In genomic region chr2:73233154-73233931, GRCh38 we compare ENCODE assay signal across 8 cellular contexts. TPM values are rescaled to one million over a fixed set of nuclear protein-coding genes. Genes with fewer than 3 reads are reported as not detected.
DNase-seq lines count a peak whose midpoint lies in the region; ATAC-seq and TF ChIP-seq lines count a peak whose summit lies in the region.

PRADC1 (minus strand) TSS chr2:73233239; CDS start chr2:73233160, 79 bp downstream.

- TF ChIP-seq CTCF in spleen (IDR thresholded peaks at IDR 0.05 in 8 of 11, conservative IDR thresholded peaks at IDR 0.05 in 3 of 11) = peak in 2 of 11 experiments; percentile 20 to 29

- H3K36me3 ChIP-seq in spleen = peaks cover 0 to 43% (median 6%) of the 10 kb centered on the region in 6 donors

- H3K4me3 ChIP-seq in spleen = peak within 1 kb of the TSS; percentile 74 to 98 (median 90)

- in situ Hi-C loops in GM18951 (cut with MboI; ENCODE audit: low sequenced_read_pairs, unreplicated experiment) = no loop called here

- peak; percentile 72 for TF ChIP-seq POLR2A in GM18951 (IDR thresholded peaks at IDR 0.05; ENCODE audit: extremely low read depth, insufficient read depth, insufficient read length)
- TF ChIP-seq POLR2A in spleen (IDR thresholded peaks at IDR 0.05) = peak in 1 of 3 donors; percentile 36

- no peaks in the 10 kb centered on the region for H3K27me3 ChIP-seq in spleen (replicated peaks in 1 of 7)

- DNase-seq in AG08395 (ENCODE audit: low spot score) = peak; percentile 99
- DNase-seq in NCI-H345 (lab: John Stamatoyannopoulos, UW) = peak; percentile 100
- DNase-seq in activated CD4-positive, CD25-positive, alpha-beta regulatory T cell (lab: John Stamatoyannopoulos, UW) = peak; percentile 81 to 86 (median 85)
- peak; percentile 93 for DNase-seq in central memory CD4-positive, alpha-beta T cell
- DNase-seq in inferior parietal cortex (ENCODE audit: extremely low spot score) = peak; percentile 100
- peak; percentile 98 for DNase-seq in spleen

- peak; percentile 88 for ATAC-seq in HG03196 (IDR thresholded peaks at IDR 0.05; ENCODE audit: unreplicated experiment)

- no peaks in the 10 kb centered on the region for H3K9me3 ChIP-seq in spleen

- H3K27ac ChIP-seq in spleen = peak within 1 kb of the TSS; percentile 82 to 98 (median 94)

- peaks cover 25 to 48% (median 41%) of the 10 kb centered on the region in 6 donors for H3K4me1 ChIP-seq in spleen

- intact Hi-C loops in spleen (cut with DNase I; ENCODE audit: low total_unique reads) = no loop called here

- 0% methylated on average over 3 to 67 of the region's 67 CpGs for WGBS in spleen, 5 donors

RNA-seq across cellular contexts. Expression of gene PRADC1, which starts in this region (rescaled TPM):
- 10 to 100 TPM; 12.8 to 27.1 (median 22.8) TPM for total RNA-seq in spleen
- polyA plus RNA-seq in spleen = 10 to 100 TPM; 10.4 to 29.5 (median 21.0) TPM

Comparison
In these comparisons a context has a peak if more than half of its experiments do, and no peak if none do; other contexts are left out.
1. Peak in every context shown above with its lines: DNase-seq, ATAC-seq, H3K4me3 ChIP-seq and H3K27ac ChIP-seq.